8 cellular contexts compared by ENCODE assay signal in the genomic region with DNA sequence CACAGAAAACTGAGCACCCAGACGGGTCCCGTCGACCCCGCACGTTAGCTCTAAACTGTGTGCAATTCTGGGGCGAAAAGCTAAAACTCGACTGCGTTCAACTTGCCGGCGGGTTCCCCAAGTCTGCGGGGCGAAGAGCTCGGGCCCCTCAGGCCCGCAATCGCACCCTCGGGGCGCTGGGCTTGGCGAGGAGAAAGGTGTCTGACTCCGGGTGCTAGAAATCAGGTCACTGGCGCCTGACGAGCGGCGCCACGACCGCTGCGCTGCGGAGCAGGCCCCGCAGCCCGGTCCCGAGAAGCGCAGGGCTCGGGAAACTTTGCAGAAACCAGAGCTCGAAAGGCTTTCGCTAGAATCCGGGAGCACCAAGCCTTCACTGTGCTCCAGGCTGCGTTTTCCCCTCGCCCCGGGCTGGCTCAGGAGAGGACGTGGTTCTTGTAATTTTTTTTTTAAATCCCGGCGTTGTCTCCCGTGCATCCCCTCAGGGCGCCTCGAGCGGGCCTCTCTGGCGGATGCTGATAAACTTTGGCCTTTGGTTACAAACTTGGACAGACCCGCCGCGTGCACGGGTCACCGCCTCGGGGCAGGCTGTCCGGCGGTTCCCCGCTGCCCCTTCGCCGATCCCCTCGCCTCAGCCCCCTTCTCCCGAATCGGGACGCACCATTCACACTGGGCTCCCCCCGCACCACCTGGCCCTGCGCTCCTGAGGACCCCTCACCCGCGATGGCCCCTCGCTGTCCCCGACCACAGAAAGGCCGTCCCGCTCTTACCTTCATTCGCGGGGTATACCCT. TPM values are rescaled to one million over a fixed set of nuclear protein-coding genes. Genes with fewer than 3 reads are reported as not detected.
A peak's percentile ranks its signal among the peaks of the same experiment; 100 is the strongest.
DNase-seq lines count a peak whose midpoint lies in the region; ATAC-seq and TF ChIP-seq lines count a peak whose summit lies in the region.

No MANE protein-coding gene starts in this region.

- TF ChIP-seq CTCF in AG04449 (IDR thresholded peaks at IDR 0.05; ENCODE audit: insufficient read depth, low read length, missing control alignments) (no peak), chondrocyte (IDR thresholded peaks at IDR 0.05) (no peak)

- POLR2A ChIA-PET in AG04449 (lab: Yijun Ruan, JAX): interaction anchor here (0.7 to 0.8 kb wide), 2 partner anchors 94 to 714 kb away, joined by 3 to 4 read pairs; no protein-coding TSS in a partner anchor

- H3K9me3 Mint-ChIP-seq in chondrocyte (ENCODE audit: low read depth): no peaks in the 10 kb centered on the region

- peaks cover 8% of the 10 kb centered on the region for H3K27me3 ChIP-seq in layer of hippocampus (ENCODE audit: control insufficient read depth, insufficient read depth, low read length)

- peaks cover 21% of the 10 kb centered on the region for H3K27me3 Mint-ChIP-seq in chondrocyte (ENCODE audit: low read depth)

- H3K27ac Mint-ChIP-seq in chondrocyte (ENCODE audit: unreplicated experiment): peak overlapping the region; percentile 72

- peak overlapping the region; percentile 91 for H3K4me3 ChIP-seq in AG04449 (ENCODE audit: low read depth, low read length)

- peaks cover 37% of the 10 kb centered on the region for H3K4me1 Mint-ChIP-seq in chondrocyte (ENCODE audit: low read depth)

- no peaks in the 10 kb centered on the region for H3K36me3 Mint-ChIP-seq in chondrocyte (ENCODE audit: low read depth)

- no peak for DNase-seq in AG04449 (ENCODE audit: low read depth, low spot score)
- peak; percentile 24 for DNase-seq in T-helper 9 cell
- DNase-seq in chondrocyte (ENCODE audit: low spot score): no peak
- DNase-seq in stimulated activated CD4-positive, alpha-beta T cell treated with anti-CD3 and anti-CD28 coated beads, Interleukin-4, amount 100 ng/mL, for 4 hours: peak; percentile 3 to 23
- no peak for DNase-seq in NK-92 treated with Interleukin-12 subunit alpha and Interleukin-12 subunit beta, amount 100 ng/mL, for 24 hours (lab: John Stamatoyannopoulos, UW)

- H3K4me3 Mint-ChIP-seq in chondrocyte (ENCODE audit: unreplicated experiment): peak overlapping the region; percentile 92

- CTCF ChIA-PET in AG04449 (lab: Yijun Ruan, JAX): interaction anchor here (1.0 to 1.9 kb wide), 4 partner anchors 9 to 1540 kb away, joined by 3 to 4 read pairs (median 4); no protein-coding TSS in a partner anchor

- ATAC-seq in GM18909 (IDR thresholded peaks at IDR 0.05; ENCODE audit: poor library complexity, unreplicated experiment) (peak; percentile 10), HG03135 (IDR thresholded peaks at IDR 0.05; ENCODE audit: unreplicated experiment) (peak; percentile 10)

- H3K27ac ChIP-seq in layer of hippocampus (ENCODE audit: low read depth, low read length): peak overlapping the region; percentile 56

RNA-seq across cellular contexts. Expression of gene EPHA4, which starts 0.5 kb away (rescaled TPM):
- total RNA-seq in chondrocyte: 3.9 to 6.8 TPM (median 5.5 TPM) in 3 replicates

Comparison
In these comparisons a context has a peak if more than half of its experiments do, and no peak if none do; other contexts are left out.
1. DNase-seq: peak in T-helper 9 cell (single experiment) and stimulated activated CD4-positive, alpha-beta T cell treated with anti-CD3 and anti-CD28 coated beads, Interleukin-4, amount 100 ng/mL, for 4 hours (2 of 2); none in AG04449 (single experiment), chondrocyte (single experiment) and NK-92 treated with Interleukin-12 subunit alpha and Interleukin-12 subunit beta, amount 100 ng/mL, for 24 hours (single experiment).